8 cellular contexts compared by ENCODE assay signal in genomic region chr19:40605201-40605971, GRCh38. TPM values are rescaled to one million over a fixed set of nuclear protein-coding genes. Genes with fewer than 3 reads are reported as not detected.
A peak's percentile ranks its signal among the peaks of the same experiment; 100 is the strongest.
DNase-seq lines count a peak whose midpoint lies in the region; ATAC-seq and TF ChIP-seq lines count a peak whose summit lies in the region.

No MANE protein-coding gene starts in this region.

- intact Hi-C loops in lower lobe of right lung (cut with DNase I) = loop anchor here (10.0 kb wide), 1 partner anchor 61 kb away; no protein-coding TSS in a partner anchor

- H3K9ac ChIP-seq in GM23248 = peak overlapping the region; percentile 63

- peaks cover 82% of the 10 kb centered on the region for H3K4me1 ChIP-seq in CD4-positive, CD25-positive, alpha-beta regulatory T cell (ENCODE audit: control insufficient read depth, insufficient read depth, low read length, poor library complexity, severe bottlenecking)
- peaks cover 19% of the 10 kb centered on the region for H3K4me1 ChIP-seq in GM23248 (ENCODE audit: insufficient read depth)
- H3K4me1 ChIP-seq in lower lobe of right lung = peaks cover 66% of the 10 kb centered on the region

- peak overlapping the region; percentile 89 to 96 (median 92) for H3K27ac Mint-ChIP-seq in CD4-positive, CD25-positive, alpha-beta regulatory T cell

- peaks cover 0 to 2% (median 0%) of the 10 kb centered on the region in 7 donors for H3K9me3 Mint-ChIP-seq in CD4-positive, CD25-positive, alpha-beta regulatory T cell

- H3K4me3 Mint-ChIP-seq in CD4-positive, CD25-positive, alpha-beta regulatory T cell = peak overlapping the region; percentile 89 to 95 (median 90)

- H3K27ac ChIP-seq in CD4-positive, CD25-positive, alpha-beta regulatory T cell (ENCODE audit: insufficient read depth, low read length, poor library complexity, severe bottlenecking) = peak overlapping the region; percentile 78
- H3K27ac ChIP-seq in GM23248 = peak overlapping the region; percentile 37; the same call in 1 of the 2 replicates
- H3K27ac ChIP-seq in lower lobe of right lung = peak overlapping the region; percentile 82

- H3F3A ChIP-seq in GM23248 (ENCODE audit: insufficient read depth) = peaks cover 7% of the 10 kb centered on the region

- H3K4me3 ChIP-seq in CD4-positive, CD25-positive, alpha-beta regulatory T cell (ENCODE audit: low read depth, low read length) = peak overlapping the region; percentile 77
- H3K4me3 ChIP-seq in GM23248 (peak overlapping the region; percentile 72), lower lobe of right lung (peak overlapping the region; percentile 59)

- H3K9me3 ChIP-seq in CD4-positive, CD25-positive, alpha-beta regulatory T cell (ENCODE audit: control insufficient read depth in 2 of 2, low read length in 2 of 2) = no peaks in the 10 kb centered on the region
- H3K9me3 ChIP-seq in GM23248 (ENCODE audit: low read depth) (no peaks in the 10 kb centered on the region), lower lobe of right lung (no peaks in the 10 kb centered on the region)

- peaks cover 5% of the 10 kb centered on the region for H3K27me3 ChIP-seq in CD4-positive, CD25-positive, alpha-beta regulatory T cell (ENCODE audit: control insufficient read depth, insufficient read depth, low read length)
- peaks cover 10% of the 10 kb centered on the region; the same call in 1 of the 2 replicates for H3K27me3 ChIP-seq in GM23248 (replicated peaks; ENCODE audit: insufficient read depth)
- H3K27me3 ChIP-seq in lower lobe of right lung (ENCODE audit: low read depth) = peaks cover 26% of the 10 kb centered on the region

- peak; percentile 51 to 57 for ATAC-seq in CD4-positive, CD25-positive, alpha-beta regulatory T cell (ENCODE audit: low read depth in 2 of 2)
- ATAC-seq in lower lobe of right lung = peak; percentile 57 to 63
- ATAC-seq in GM21367 (IDR thresholded peaks at IDR 0.05; ENCODE audit: unreplicated experiment) = no peak

- H3K27me3 Mint-ChIP-seq in CD4-positive, CD25-positive, alpha-beta regulatory T cell = peaks cover 23% of the 10 kb centered on the region

- in situ Hi-C loops in GM23248 (cut with MboI) = no loop called here

- peaks cover 9 to 84% (median 37%) of the 10 kb centered on the region in 4 donors for H3K4me1 Mint-ChIP-seq in CD4-positive, CD25-positive, alpha-beta regulatory T cell

- no peaks in the 10 kb centered on the region for H3K36me3 ChIP-seq in CD4-positive, CD25-positive, alpha-beta regulatory T cell (ENCODE audit: control insufficient read depth, insufficient read depth, low read length)
- H3K36me3 ChIP-seq in GM23248 (ENCODE audit: low read depth) (no peaks in the 10 kb centered on the region), lower lobe of right lung (no peaks in the 10 kb centered on the region)

- no peaks in the 10 kb centered on the region for H3K79me2 ChIP-seq in GM23248 (ENCODE audit: insufficient read depth)

- H3K4me2 ChIP-seq in GM23248 (ENCODE audit: unreplicated experiment) = peak overlapping the region; percentile 77

- H3K36me3 Mint-ChIP-seq in CD4-positive, CD25-positive, alpha-beta regulatory T cell = no peaks in the 10 kb centered on the region

- WGBS in GM23248 (ENCODE audit: low coverage in 1 of 2, low lambda C conversion rate in 2 of 2, missing lambda C conversion rate in 2 of 2), 2 experiments = 2% methylated on average over 52 to 60 of the region's 73 CpGs

- H4K20me1 ChIP-seq in GM23248 (ENCODE audit: insufficient read depth) = no peaks in the 10 kb centered on the region

- H3K9me2 ChIP-seq in GM23248 (ENCODE audit: insufficient read depth) = no peaks in the 10 kb centered on the region

- H2AFZ ChIP-seq in GM23248 = peak overlapping the region; percentile 80

- no peak for TF ChIP-seq CTCF in lower lobe of right lung (IDR thresholded peaks at IDR 0.05)

- DNase-seq in CD4-positive, CD25-positive, alpha-beta regulatory T cell = peak; percentile 81 to 97 (median 84)
- DNase-seq in GM23248 (peak; percentile 82), NCI-H345 treated with DMSO at 0.1 percent for 48 hours (lab: John Stamatoyannopoulos, UW; ENCODE audit: unreplicated experiment) (peak; percentile 97), dermis blood vessel endothelial cell (peak; percentile 52), lower lobe of right lung (peak; percentile 89)
- DNase-seq in activated CD4-positive, alpha-beta T cell treated with anti-CD3 and anti-CD28 coated beads for 48 hours = peak; percentile 82
- DNase-seq in stimulated activated CD8-positive, alpha-beta memory T cell treated with anti-CD3 and anti-CD28 coated beads, Interleukin-15, amount 100 ng/mL, for 24 hours (ENCODE audit: low read depth) = peak; percentile 47

RNA-seq across cellular contexts. Expression of gene LTBP4, which starts 4.2 kb away (rescaled TPM):
- 115 TPM for total RNA-seq in CD4-positive, CD25-positive, alpha-beta regulatory T cell
- polyA plus RNA-seq in CD4-positive, CD25-positive, alpha-beta regulatory T cell = 10 to 100 TPM; 20.7 to 32.0 (median 26.7) TPM
- total RNA-seq in GM23248 (2014; rRNA removed; shearing (Covaris generic)) = 18.0 and 18.3 TPM in 2 replicates
- 45.5 and 47.2 TPM in 2 replicates for polyA plus RNA-seq in GM23248 (2016; fragmentation: Nextera tagmentation; extraction: Ambion mirVana)
- total RNA-seq in dermis blood vessel endothelial cell = 16.8 and 25.2 TPM in 2 replicates
- 316 TPM for total RNA-seq in lower lobe of right lung

RNA-seq across cellular contexts. Expression of gene SHKBP1, which starts 28.7 kb away (rescaled TPM):
- total RNA-seq in CD4-positive, CD25-positive, alpha-beta regulatory T cell = 195 TPM
- 100 to 1,000 TPM; 120 to 172 (median 151) TPM for polyA plus RNA-seq in CD4-positive, CD25-positive, alpha-beta regulatory T cell
- total RNA-seq in GM23248 (2014; rRNA removed; shearing (Covaris generic)) = 27.8 and 36.3 TPM in 2 replicates
- polyA plus RNA-seq in GM23248 (2016; fragmentation: Nextera tagmentation; extraction: Ambion mirVana) = 62.2 and 66.4 TPM in 2 replicates
- total RNA-seq in dermis blood vessel endothelial cell = 27.7 and 67.0 TPM in 2 replicates
- total RNA-seq in lower lobe of right lung = 91.2 TPM

Comparison
In these comparisons a context has a peak if more than half of its experiments do, and no peak if none do; other contexts are left out.
1. DNase-seq: peak in every context shown above with its lines; median percentile 97 in NCI-H345 treated with DMSO at 0.1 percent for 48 hours; 89 in lower lobe of right lung; 84 in CD4-positive, CD25-positive, alpha-beta regulatory T cell; 82 in GM23248; 82 in activated CD4-positive, alpha-beta T cell treated with anti-CD3 and anti-CD28 coated beads for 48 hours; 52 in dermis blood vessel endothelial cell; 47 in stimulated activated CD8-positive, alpha-beta memory T cell treated with anti-CD3 and anti-CD28 coated beads, Interleukin-15, amount 100 ng/mL, for 24 hours.